Comparison of ENCODE assay signal across 11 cellular contexts in the genomic region with DNA sequence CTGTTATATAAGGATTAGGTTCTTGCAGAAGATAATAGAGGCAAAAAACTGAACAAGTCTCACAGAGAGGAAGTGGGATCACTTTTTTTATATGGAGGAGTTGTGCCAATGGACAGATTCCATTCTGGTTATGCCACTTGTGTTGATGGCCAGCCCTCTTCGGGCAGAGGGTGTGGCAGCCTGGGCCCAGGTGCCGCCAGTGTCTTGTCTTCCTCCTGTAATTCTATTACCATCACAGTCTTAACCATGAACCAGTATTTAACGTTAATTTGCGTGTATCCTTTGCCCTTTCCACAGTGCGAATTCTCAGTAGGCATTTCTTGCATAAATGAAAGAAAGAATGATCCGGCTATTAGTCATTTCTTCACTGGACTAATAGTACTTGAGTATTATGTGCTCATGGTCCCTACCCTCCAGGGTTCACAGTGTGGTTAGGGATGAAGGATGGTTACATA. TPM values are rescaled to one million over a fixed set of nuclear protein-coding genes. Genes with fewer than 3 reads are reported as not detected.
DNase-seq lines count a peak whose midpoint lies in the region; ATAC-seq and TF ChIP-seq lines count a peak whose summit lies in the region.
"Had no signal": no experiment of that assay in that cellular context is flagged by ENCODE, and none has a peak within 500 bp of the region (broad histone marks: within the 10 kb centered on the region; RNA-seq: fewer than 3 reads in every experiment).

No MANE protein-coding gene starts in this region.

- TF ChIP-seq EP300 in stomach (IDR thresholded peaks at IDR 0.05), result no peak

- ATAC-seq in HG02623 (IDR thresholded peaks at IDR 0.05; ENCODE audit: unreplicated experiment) (no peak), GM18498 (IDR thresholded peaks at IDR 0.05; ENCODE audit: unreplicated experiment) (no peak)

- DNase-seq in HL-60 (ENCODE audit: low read depth in 1 of 2, low spot score in 1 of 2) (peak in 1 of 2 experiments; percentile 26), SW480 (ENCODE audit: low spot score) (peak; percentile 29), foreskin fibroblast (peak; percentile 56 to 74), stomach (no peak), kidney glomerular epithelial cell (lab: John Stamatoyannopoulos, UW) (no peak), SJCRH30 (no peak)
- DNase-seq: GF-D8, NCI-H146 had no signal

- no peaks in the 10 kb centered on the region for H3K9me3 ChIP-seq in stomach
- no peaks in the 10 kb centered on the region for H3K9me3 ChIP-seq in SJCRH30 (replicated peaks)

- H3K27ac ChIP-seq in HL-60 (replicated peaks) (peak overlapping the region; percentile 99), stomach (peak overlapping the region in 4 of 5 donors; percentile 48 to 81 (median 73)), SJCRH30 (no peak overlapping the region)
- H3K27ac ChIP-seq: cardiac muscle cell had no signal

- H3K27me3 ChIP-seq in HL-60 (ENCODE audit: insufficient read depth, poor library complexity, severe bottlenecking) (no peaks in the 10 kb centered on the region), stomach (no peaks in the 10 kb centered on the region), SJCRH30 (no peaks in the 10 kb centered on the region)
- H3K27me3 ChIP-seq: cardiac muscle cell had no signal

- intact Hi-C loops in stomach (cut with DNase I; ENCODE audit: low total_unique reads), result no loop called here

- peaks cover 4 to 31% (median 16%) of the 10 kb centered on the region in 4 donors for H3K4me1 ChIP-seq in stomach
- H3K4me1 ChIP-seq in SJCRH30, result no peaks in the 10 kb centered on the region

- H3K36me3 ChIP-seq in stomach (no peaks in the 10 kb centered on the region), SJCRH30 (no peaks in the 10 kb centered on the region)
- H3K36me3 ChIP-seq: cardiac muscle cell had no signal

- 76 to 89% (median 86%) methylated on average over 6 of the region's 6 CpGs for WGBS in stomach, 5 donors

- no peak for TF ChIP-seq CTCF in HL-60 (IDR thresholded peaks at IDR 0.05; ENCODE audit: insufficient read depth, low read length)
- TF ChIP-seq CTCF in foreskin fibroblast (IDR thresholded peaks at IDR 0.05; ENCODE audit: low read depth, low read length), result no peak
- no peak for TF ChIP-seq CTCF in stomach (IDR thresholded peaks at IDR 0.05)

- TF ChIP-seq POLR2A in stomach (IDR thresholded peaks at IDR 0.05), result no peak

- H3K4me3 ChIP-seq in HL-60 (replicated peaks; ENCODE audit: insufficient read depth, low read length) (no peak overlapping the region), foreskin fibroblast (ENCODE audit: low read depth in 1 of 2, low read length in 2 of 2) (no peak overlapping the region), stomach (no peak overlapping the region), SJCRH30 (no peak overlapping the region)
- H3K4me3 ChIP-seq: cardiac muscle cell had no signal

RNA-seq across cellular contexts. Expression of a gene that starts 7.0 kb away (rescaled TPM):
- 100 to 1,000 TPM in 2 of 5 donors, 10 to 100 TPM in 3; 21.9 to 123 (median 29.9) TPM for total RNA-seq in stomach
- 10 to 100 TPM; 22.7 to 25.8 (median 22.9) TPM for polyA plus RNA-seq in stomach
- 10.5 and 10.6 TPM in 2 replicates for total RNA-seq in SJCRH30 (2014; rRNA removed; shearing (Covaris generic))

RNA-seq across cellular contexts. Expression of a gene that starts 11.3 kb away (rescaled TPM):
- 100 to 1,000 TPM in 3 of 5 donors, 10 to 100 TPM in 2; 58.4 to 350 (median 155) TPM for total RNA-seq in stomach
- polyA plus RNA-seq in stomach, result 100 to 1,000 TPM; 344 to 452 (median 355) TPM
- 128 and 148 TPM in 2 replicates for total RNA-seq in SJCRH30 (2014; rRNA removed; shearing (Covaris generic))

Comparison
In these comparisons a context has a peak if more than half of its experiments do, and no peak if none do; other contexts are left out.
1. DNase-seq: peak in SW480 (single experiment) and foreskin fibroblast (2 of 2); none in stomach (single experiment), kidney glomerular epithelial cell (single experiment) and SJCRH30 (0 of 2).